In genomic region chr19:16141043-16141442, GRCh38 we compare ENCODE assay signal across 1 cellular context.
TF ChIP-seq lines count a peak whose summit lies in the region.

No MANE protein-coding gene starts in this region.

TF ChIP-seq in HCT116, 20 proteins besides CTCF, POLR2A, EP300 and RAD21 (continued from another document):
- TF ChIP-seq FOSL1 (IDR thresholded peaks at IDR 0.05; ENCODE audit: low read depth) (no peak), TCF7L2 (IDR thresholded peaks at IDR 0.05; ENCODE audit: borderline replicate concordance, extremely low read depth, insufficient read depth, insufficient read length) (no peak), ZBTB33 (IDR thresholded peaks at IDR 0.05; ENCODE audit: extremely low read depth, insufficient replicate concordance, low read length) (no peak)
